ENCODE assay signal across 1 cellular context in the genomic region with DNA sequence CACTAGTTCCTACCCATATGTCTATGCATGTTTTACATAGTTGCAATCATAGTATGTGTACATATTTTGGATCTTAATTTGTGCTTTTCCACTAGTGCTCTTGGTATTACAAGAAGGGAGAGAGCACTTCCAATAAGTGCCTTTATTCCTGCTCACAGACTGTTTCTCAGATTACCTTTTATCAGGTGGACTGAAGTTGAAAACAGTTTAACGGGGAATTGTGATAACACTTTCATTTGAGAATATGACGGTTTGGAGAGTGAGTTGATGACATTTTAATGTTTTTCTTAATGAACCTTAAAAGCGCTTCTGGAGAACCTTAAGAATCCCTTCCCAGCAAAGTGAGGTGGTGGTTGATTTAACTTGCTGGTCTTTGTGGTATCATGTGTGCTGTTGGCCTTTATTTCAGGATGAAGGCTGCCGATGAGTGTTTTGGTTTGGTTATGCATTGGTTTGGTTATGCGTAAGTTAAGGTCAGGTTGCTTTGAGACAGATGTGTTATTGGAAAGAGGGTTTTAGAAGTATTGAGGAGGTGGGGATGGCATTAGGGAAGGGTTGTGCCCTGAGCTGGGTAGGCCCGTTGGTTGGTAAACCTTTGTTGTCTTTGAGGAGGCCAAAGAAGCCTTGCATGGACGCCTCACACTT.
TF ChIP-seq lines count a peak whose summit lies in the region.

No MANE protein-coding gene starts in this region.

TF ChIP-seq in GM23338, 12 proteins besides CTCF, POLR2A, EP300 and RAD21 (continued from another document):
- TF ChIP-seq, protein P1, sequence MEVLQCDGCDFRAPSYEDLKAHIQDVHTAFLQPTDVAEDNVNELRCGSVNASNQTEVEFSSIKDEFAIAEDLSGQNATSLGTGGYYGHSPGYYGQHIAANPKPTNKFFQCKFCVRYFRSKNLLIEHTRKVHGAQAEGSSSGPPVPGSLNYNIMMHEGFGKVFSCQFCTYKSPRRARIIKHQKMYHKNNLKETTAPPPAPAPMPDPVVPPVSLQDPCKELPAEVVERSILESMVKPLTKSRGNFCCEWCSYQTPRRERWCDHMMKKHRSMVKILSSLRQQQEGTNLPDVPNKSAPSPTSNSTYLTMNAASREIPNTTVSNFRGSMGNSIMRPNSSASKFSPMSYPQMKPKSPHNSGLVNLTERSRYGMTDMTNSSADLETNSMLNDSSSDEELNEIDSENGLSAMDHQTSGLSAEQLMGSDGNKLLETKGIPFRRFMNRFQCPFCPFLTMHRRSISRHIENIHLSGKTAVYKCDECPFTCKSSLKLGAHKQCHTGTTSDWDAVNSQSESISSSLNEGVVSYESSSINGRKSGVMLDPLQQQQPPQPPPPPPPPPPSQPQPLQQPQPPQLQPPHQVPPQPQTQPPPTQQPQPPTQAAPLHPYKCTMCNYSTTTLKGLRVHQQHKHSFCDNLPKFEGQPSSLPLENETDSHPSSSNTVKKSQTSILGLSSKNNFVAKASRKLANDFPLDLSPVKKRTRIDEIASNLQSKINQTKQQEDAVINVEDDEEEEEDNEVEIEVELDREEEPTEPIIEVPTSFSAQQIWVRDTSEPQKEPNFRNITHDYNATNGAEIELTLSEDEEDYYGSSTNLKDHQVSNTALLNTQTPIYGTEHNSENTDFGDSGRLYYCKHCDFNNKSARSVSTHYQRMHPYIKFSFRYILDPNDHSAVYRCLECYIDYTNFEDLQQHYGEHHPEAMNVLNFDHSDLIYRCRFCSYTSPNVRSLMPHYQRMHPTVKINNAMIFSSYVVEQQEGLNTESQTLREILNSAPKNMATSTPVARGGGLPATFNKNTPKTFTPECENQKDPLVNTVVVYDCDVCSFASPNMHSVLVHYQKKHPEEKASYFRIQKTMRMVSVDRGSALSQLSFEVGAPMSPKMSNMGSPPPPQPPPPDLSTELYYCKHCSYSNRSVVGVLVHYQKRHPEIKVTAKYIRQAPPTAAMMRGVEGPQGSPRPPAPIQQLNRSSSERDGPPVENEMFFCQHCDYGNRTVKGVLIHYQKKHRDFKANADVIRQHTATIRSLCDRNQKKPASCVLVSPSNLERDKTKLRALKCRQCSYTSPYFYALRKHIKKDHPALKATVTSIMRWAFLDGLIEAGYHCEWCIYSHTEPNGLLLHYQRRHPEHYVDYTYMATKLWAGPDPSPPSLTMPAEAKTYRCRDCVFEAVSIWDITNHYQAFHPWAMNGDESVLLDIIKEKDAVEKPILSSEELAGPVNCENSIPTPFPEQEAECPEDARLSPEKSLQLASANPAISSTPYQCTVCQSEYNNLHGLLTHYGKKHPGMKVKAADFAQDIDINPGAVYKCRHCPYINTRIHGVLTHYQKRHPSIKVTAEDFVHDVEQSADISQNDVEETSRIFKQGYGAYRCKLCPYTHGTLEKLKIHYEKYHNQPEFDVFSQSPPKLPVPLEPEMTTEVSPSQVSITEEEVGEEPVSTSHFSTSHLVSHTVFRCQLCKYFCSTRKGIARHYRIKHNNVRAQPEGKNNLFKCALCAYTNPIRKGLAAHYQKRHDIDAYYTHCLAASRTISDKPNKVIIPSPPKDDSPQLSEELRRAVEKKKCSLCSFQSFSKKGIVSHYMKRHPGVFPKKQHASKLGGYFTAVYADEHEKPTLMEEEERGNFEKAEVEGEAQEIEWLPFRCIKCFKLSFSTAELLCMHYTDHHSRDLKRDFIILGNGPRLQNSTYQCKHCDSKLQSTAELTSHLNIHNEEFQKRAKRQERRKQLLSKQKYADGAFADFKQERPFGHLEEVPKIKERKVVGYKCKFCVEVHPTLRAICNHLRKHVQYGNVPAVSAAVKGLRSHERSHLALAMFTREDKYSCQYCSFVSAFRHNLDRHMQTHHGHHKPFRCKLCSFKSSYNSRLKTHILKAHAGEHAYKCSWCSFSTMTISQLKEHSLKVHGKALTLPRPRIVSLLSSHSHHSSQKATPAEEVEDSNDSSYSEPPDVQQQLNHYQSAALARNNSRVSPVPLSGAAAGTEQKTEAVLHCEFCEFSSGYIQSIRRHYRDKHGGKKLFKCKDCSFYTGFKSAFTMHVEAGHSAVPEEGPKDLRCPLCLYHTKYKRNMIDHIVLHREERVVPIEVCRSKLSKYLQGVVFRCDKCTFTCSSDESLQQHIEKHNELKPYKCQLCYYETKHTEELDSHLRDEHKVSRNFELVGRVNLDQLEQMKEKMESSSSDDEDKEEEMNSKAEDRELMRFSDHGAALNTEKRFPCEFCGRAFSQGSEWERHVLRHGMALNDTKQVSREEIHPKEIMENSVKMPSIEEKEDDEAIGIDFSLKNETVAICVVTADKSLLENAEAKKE (CRISPR knock-in tag; IDR thresholded peaks at IDR 0.05), result no peak
- no peak for TF ChIP-seq NANOG (IDR thresholded peaks at IDR 0.05; ENCODE audit: borderline replicate concordance)
